ENCODE assay signal across 8 cellular contexts in the genomic region with DNA sequence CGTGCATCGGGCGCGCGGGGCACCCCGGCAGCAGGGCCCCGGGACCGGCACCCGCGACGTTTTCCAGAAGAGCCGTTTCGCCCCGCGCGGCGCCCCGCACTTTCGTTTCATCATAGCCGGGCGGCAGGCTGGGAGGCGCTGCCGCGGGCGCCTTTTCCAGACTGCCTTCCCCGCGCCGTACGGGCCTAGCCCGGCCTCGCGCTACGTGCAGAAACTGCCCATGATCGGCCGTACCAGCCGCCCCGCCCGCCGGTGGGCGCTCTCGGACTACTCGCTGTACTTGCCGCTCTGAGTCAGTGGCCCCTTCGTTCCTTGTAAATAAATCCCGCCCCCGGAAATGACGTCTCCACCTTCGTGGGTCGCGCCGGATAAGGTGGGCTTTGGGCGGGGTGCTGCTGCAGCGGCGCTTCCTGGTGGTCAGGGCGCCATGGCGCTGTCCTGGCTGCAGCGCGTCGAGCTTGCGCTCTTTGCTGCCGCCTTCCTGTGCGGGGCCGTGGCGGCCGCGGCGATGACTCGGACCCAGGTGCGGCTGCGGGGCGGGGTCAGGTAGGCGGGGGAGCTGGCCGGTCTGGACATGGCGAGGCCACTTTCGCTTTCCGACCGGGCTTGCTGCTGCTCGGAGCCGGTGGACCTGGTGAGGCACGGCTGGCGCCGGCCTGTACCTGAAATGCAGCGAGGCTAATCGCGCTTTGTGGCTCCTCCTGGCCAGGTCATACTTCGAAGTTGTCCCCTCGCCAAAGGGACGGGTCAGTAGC. TPM values are rescaled to one million over a fixed set of nuclear protein-coding genes. Genes with fewer than 3 reads are reported as not detected.
DNase-seq lines count a peak whose midpoint lies in the region; ATAC-seq lines count a peak whose summit lies in the region.

TMEM179B (plus strand) TSS at position 398 of the 755 bp plus-strand sequence; CDS start at position 428, 30 bp downstream.

- peaks cover 3% of the 10 kb centered on the region for H3K4me1 ChIP-seq in NT2/D1 (ENCODE audit: insufficient read depth, insufficient read length)

- peak within 1 kb of the TSS; percentile 93 for H3K9ac ChIP-seq in NT2/D1 (ENCODE audit: insufficient read length, low read depth)

- H3K9me3 ChIP-seq in NT2/D1 (ENCODE audit: insufficient read depth, low read length) = no peaks in the 10 kb centered on the region

- peak within 1 kb of the TSS; percentile 89 for H3K4me3 ChIP-seq in NT2/D1 (ENCODE audit: insufficient read length, low read depth)

- peak; percentile 61 for ATAC-seq in GM21367 (IDR thresholded peaks at IDR 0.05; ENCODE audit: unreplicated experiment)

- in situ Hi-C loops in Caki2 (cut with HindIII; ENCODE audit: low pct_unique_long_range_greater_than_20kb, low sequenced_read_pairs) (no loop called here), endometrial microvascular endothelial cells (cut with HindIII; ENCODE audit: inconsistent ontology term, low pct_unique_long_range_greater_than_20kb, low sequenced_read_pairs) (no loop called here)

- peak; percentile 95 for DNase-seq in Caki2 (ENCODE audit: low read depth)
- peak; percentile 28 to 98 (median 93) for DNase-seq in HUDEP-2 (lab: John Stamatoyannopoulos, UW; ENCODE audit: unreplicated experiment in 76 of 76)
- DNase-seq in NT2/D1 (ENCODE audit: low read depth, low spot score) = peak; percentile 99
- DNase-seq in activated CD8-positive, alpha-beta memory T cell treated with anti-CD3 and anti-CD28 coated beads, Interleukin-2, amount 50 U/mL, for 1 hour (ENCODE audit: extremely low read depth) = peak; percentile 100
- DNase-seq in midbrain (lab: John Stamatoyannopoulos, UW) = peak; percentile 98
- peak; percentile 98 for DNase-seq in stimulated activated CD8-positive, alpha-beta memory T cell treated with anti-CD3 and anti-CD28 coated beads, Interleukin-2, amount 100 ng/mL, for 1 hour (ENCODE audit: low read depth in 2 of 2)

- no peaks in the 10 kb centered on the region for H3K27me3 ChIP-seq in NT2/D1 (ENCODE audit: insufficient read depth, insufficient read length)

- peaks cover 63% of the 10 kb centered on the region for H3K36me3 ChIP-seq in NT2/D1 (ENCODE audit: insufficient read depth, insufficient read length, low read length)

RNA-seq across cellular contexts. Expression of gene TMEM179B, which starts in this region (rescaled TPM):
- 14.9 and 33.8 TPM in 2 replicates for total RNA-seq in Caki2 (2014; rRNA removed; shearing (Covaris generic); ENCODE audit: low replicate concordance)
- 91.6 TPM for total RNA-seq in endometrial microvascular endothelial cells (ENCODE audit: inconsistent ontology term)

Comparison
In these comparisons a context has a peak if more than half of its experiments do, and no peak if none do; other contexts are left out.
1. Peak in every context shown above with its lines: DNase-seq, ATAC-seq and H3K4me3 ChIP-seq.